In the genomic region with DNA sequence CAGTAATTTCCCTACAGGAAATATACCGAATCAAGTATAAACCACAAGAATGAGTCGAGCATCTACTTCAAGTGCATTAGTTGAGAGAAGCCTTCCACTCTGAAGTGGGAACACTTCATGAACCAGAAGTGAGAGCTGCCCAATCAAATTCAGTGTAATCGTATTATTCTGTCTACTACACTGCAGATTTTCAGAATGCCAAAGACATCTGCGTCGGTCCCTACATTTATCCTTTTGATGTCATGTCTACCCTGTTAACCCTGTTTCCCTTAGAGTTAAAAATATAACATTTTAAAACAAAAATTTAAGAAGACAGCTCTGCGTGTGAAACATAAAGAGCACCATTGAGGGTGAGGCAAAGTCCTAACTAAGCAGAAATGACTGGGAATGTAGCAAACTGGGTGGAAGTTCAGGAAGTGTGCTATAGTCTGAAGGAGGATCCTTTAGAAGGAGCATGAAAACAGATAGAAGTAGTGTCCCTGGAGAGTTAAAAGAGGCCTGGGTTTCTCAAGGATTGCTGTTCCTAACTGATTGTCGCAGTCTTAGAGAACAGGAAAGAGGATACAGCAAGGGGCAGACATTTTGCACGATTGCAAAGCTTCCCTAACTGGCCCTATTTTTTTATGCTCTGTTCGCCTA, we compare ENCODE assay signal across 8 cellular contexts.
DNase-seq lines count a peak whose midpoint lies in the region; ATAC-seq and TF ChIP-seq lines count a peak whose summit lies in the region.

No MANE protein-coding gene starts in this region.

- H3K9me3 ChIP-seq in mucosa of descending colon, result no peaks in the 10 kb centered on the region
- H3K9me3 ChIP-seq in ascending aorta, result no peaks in the 10 kb centered on the region

- peaks cover 31% of the 10 kb centered on the region for H3K36me3 Mint-ChIP-seq in activated naive CD4-positive, alpha-beta T cell treated with anti-CD3 and anti-CD28 coated beads, Interleukin-2, amount 10 ng/mL, durations not matched to agents 7 days and 5 days

- peak overlapping the region; percentile 86 for H3K27ac Mint-ChIP-seq in activated naive CD4-positive, alpha-beta T cell treated with anti-CD3 and anti-CD28 coated beads, Interleukin-2, amount 10 ng/mL, durations not matched to agents 7 days and 5 days

- peak overlapping the region; percentile 65 for H3K4me3 Mint-ChIP-seq in activated naive CD4-positive, alpha-beta T cell treated with anti-CD3 and anti-CD28 coated beads, Interleukin-2, amount 10 ng/mL, durations not matched to agents 7 days and 5 days

- H3K27me3 Mint-ChIP-seq in activated naive CD4-positive, alpha-beta T cell treated with anti-CD3 and anti-CD28 coated beads, Interleukin-2, amount 10 ng/mL, durations not matched to agents 7 days and 5 days, result no peaks in the 10 kb centered on the region

- H3K9me3 Mint-ChIP-seq in activated naive CD4-positive, alpha-beta T cell treated with anti-CD3 and anti-CD28 coated beads, Interleukin-2, amount 10 ng/mL, durations not matched to agents 7 days and 5 days, result no peaks in the 10 kb centered on the region

- peaks cover 56% of the 10 kb centered on the region for H3K4me1 Mint-ChIP-seq in activated naive CD4-positive, alpha-beta T cell treated with anti-CD3 and anti-CD28 coated beads, Interleukin-2, amount 10 ng/mL, durations not matched to agents 7 days and 5 days

- ATAC-seq in HG02973 (IDR thresholded peaks at IDR 0.05; ENCODE audit: unreplicated experiment), result peak; percentile 52
- ATAC-seq in mucosa of descending colon, result peak; percentile 66

- TF ChIP-seq CTCF in cardiac fibroblast (IDR thresholded peaks at IDR 0.05; ENCODE audit: low read depth, low read length) (no peak), mucosa of descending colon (IDR thresholded peaks at IDR 0.05) (no peak), ascending aorta (IDR thresholded peaks at IDR 0.05) (no peak)

- DNase-seq in activated naive CD4-positive, alpha-beta T cell treated with anti-CD3 and anti-CD28 coated beads, Interleukin-2, amount 10 ng/mL, durations not matched to agents 7 days and 5 days, result no peak
- no peak for DNase-seq in activated naive CD4-positive, alpha-beta T cell (lab: John Stamatoyannopoulos, UW)
- DNase-seq in NOMO-1 (lab: John Stamatoyannopoulos, UW; ENCODE audit: unreplicated experiment in 2 of 2) (peak; percentile 35 to 81), cardiac fibroblast (ENCODE audit: low read depth in 2 of 2) (peak; percentile 51 to 60), mucosa of descending colon (no peak), ascending aorta (ENCODE audit: low spot score in 2 of 2) (no peak), dedifferentiated amniotic fluid mesenchymal stem cell (ENCODE audit: extremely low spot score) (no peak)

- no peaks in the 10 kb centered on the region for H3K27me3 ChIP-seq in ascending aorta

- CTCF ChIA-PET in activated naive CD4-positive, alpha-beta T cell treated with anti-CD3 and anti-CD28 coated beads, Interleukin-2, amount 10 ng/mL, durations not matched to agents 7 days and 5 days (lab: Charles Lee), result interaction anchor here (1.0 to 1.4 kb wide), 3 partner anchors 10 to 183 kb away, joined by 3 to 4 read pairs (median 3); no protein-coding TSS in a partner anchor

- peaks cover 2% of the 10 kb centered on the region for H3K4me1 ChIP-seq in mucosa of descending colon (ENCODE audit: low read depth)
- no peaks in the 10 kb centered on the region for H3K4me1 ChIP-seq in ascending aorta

- H3K4me3 ChIP-seq in cardiac fibroblast (replicated peaks in 1 of 2; ENCODE audit: low read depth in 2 of 2, low read length in 2 of 2) (peak overlapping the region in 1 of 2 donors; percentile 31), mucosa of descending colon (no peak overlapping the region), ascending aorta (peak overlapping the region in 1 of 2 donors; percentile 9)

- no peak overlapping the region for H3K27ac ChIP-seq in ascending aorta

- intact Hi-C loops in mucosa of descending colon (cut with DNase I, micrococcal nuclease) (no loop called here), ascending aorta (cut with DNase I) (no loop called here)

- no peaks in the 10 kb centered on the region for H3K36me3 ChIP-seq in mucosa of descending colon (ENCODE audit: low read depth)
- H3K36me3 ChIP-seq in ascending aorta, result no peaks in the 10 kb centered on the region

Comparison
In these comparisons a context has a peak if more than half of its experiments do, and no peak if none do; other contexts are left out.
1. DNase-seq: peak in NOMO-1 (2 of 2) and cardiac fibroblast (2 of 2); none in activated naive CD4-positive, alpha-beta T cell treated with anti-CD3 and anti-CD28 coated beads, Interleukin-2, amount 10 ng/mL, durations not matched to agents 7 days and 5 days (single experiment), activated naive CD4-positive, alpha-beta T cell (0 of 4), mucosa of descending colon (0 of 3), ascending aorta (0 of 2) and dedifferentiated amniotic fluid mesenchymal stem cell (single experiment).